Comparison of ENCODE assay signal across 8 cellular contexts in genomic region chrX:37846141-37846540, GRCh38. TPM values are rescaled to one million over a fixed set of nuclear protein-coding genes. Genes with fewer than 3 reads are reported as not detected.
DNase-seq lines count a peak whose midpoint lies in the region; TF ChIP-seq lines count a peak whose summit lies in the region.

No MANE protein-coding gene starts in this region.

- H3K9me3 Mint-ChIP-seq in Calu3 (ENCODE audit: low read depth, unreplicated experiment) (no peaks in the 10 kb centered on the region), neural crest cell (peaks cover 1% of the 10 kb centered on the region)

- H3K4me1 ChIP-seq in OCI-LY3 (ENCODE audit: low read length) = peaks cover 11% of the 10 kb centered on the region; the same call in 1 of the 2 replicates
- no peaks in the 10 kb centered on the region for H3K4me1 ChIP-seq in BE2C

- no peaks in the 10 kb centered on the region for H3K36me3 ChIP-seq in OCI-LY3 (replicated peaks; ENCODE audit: low read depth, low read length)
- no peaks in the 10 kb centered on the region for H3K36me3 ChIP-seq in BE2C
- H3K36me3 ChIP-seq in H7 (replicated peaks; ENCODE audit: control insufficient read depth, insufficient read depth, low read length) = no peaks in the 10 kb centered on the region

- H3K4me1 Mint-ChIP-seq in Calu3 (ENCODE audit: low read depth, unreplicated experiment) = no peaks in the 10 kb centered on the region
- peaks cover 7% of the 10 kb centered on the region for H3K4me1 Mint-ChIP-seq in neural crest cell

- peak overlapping the region; percentile 99; the same call in 1 of the 2 replicates for H3K4me3 ChIP-seq in OCI-LY3 (ENCODE audit: low read length)
- no peak overlapping the region for H3K4me3 ChIP-seq in BE2C (ENCODE audit: low read depth, low read length)
- H3K4me3 ChIP-seq in H7 (ENCODE audit: insufficient read depth, low read depth, low read length) = no peak overlapping the region

- no peak overlapping the region for H3K27ac Mint-ChIP-seq in Calu3 (ENCODE audit: unreplicated experiment)
- no peak overlapping the region for H3K27ac Mint-ChIP-seq in neural crest cell (ENCODE audit: unreplicated experiment)

- CTCF ChIA-PET in Calu3 (lab: Charles Lee) = no interaction called here

- peaks cover 13% of the 10 kb centered on the region for H3K36me3 Mint-ChIP-seq in Calu3 (ENCODE audit: insufficient read depth, unreplicated experiment)
- peaks cover 4% of the 10 kb centered on the region for H3K36me3 Mint-ChIP-seq in neural crest cell (ENCODE audit: low read depth)

- H3K4me3 Mint-ChIP-seq in Calu3 (ENCODE audit: low read depth, unreplicated experiment) (peak overlapping the region; percentile 70), neural crest cell (peak overlapping the region; percentile 81)

- H3K4me2 ChIP-seq in OCI-LY3 (ENCODE audit: low read length) = peak overlapping the region; percentile 96

- H2AFZ ChIP-seq in OCI-LY3 (ENCODE audit: low read depth, low read length) = no peak overlapping the region

- intact Hi-C loops in Calu3 (cut with micrococcal nuclease; ENCODE audit: unreplicated experiment) = loop anchor here (5.0 kb wide), 1 partner anchor 61 kb away; no protein-coding TSS in a partner anchor

- H4K20me1 ChIP-seq in OCI-LY3 (ENCODE audit: insufficient read depth, low read length) = no peaks in the 10 kb centered on the region

- no peaks in the 10 kb centered on the region for H3K79me2 ChIP-seq in OCI-LY3 (ENCODE audit: low read length)

- H3K9me3 ChIP-seq in OCI-LY3 (ENCODE audit: insufficient read depth, low read length) (no peaks in the 10 kb centered on the region), BE2C (no peaks in the 10 kb centered on the region)

- no peak overlapping the region for H3K27ac ChIP-seq in OCI-LY3 (ENCODE audit: low read length)

- DNase-seq in Calu3 (no peak), dermis blood vessel endothelial cell (peak; percentile 20), neural crest cell (ENCODE audit: low read depth, low spot score) (no peak), BE2C (no peak), COLO668 (lab: John Stamatoyannopoulos, UW; ENCODE audit: unreplicated experiment) (no peak), NCI-H2029 treated with DMSO at 0.1 percent for 48 hours (lab: John Stamatoyannopoulos, UW) (no peak), H7 (no peak)

- BruUV-seq in Calu3 (replicated peaks; lab: Mats Ljungman, UMichigan) = no TSS peak

- H3K27me3 Mint-ChIP-seq in Calu3 (ENCODE audit: unreplicated experiment) (no peaks in the 10 kb centered on the region), neural crest cell (ENCODE audit: low read depth) (no peaks in the 10 kb centered on the region)

- TF ChIP-seq CTCF in Calu3 (IDR thresholded peaks at IDR 0.05; ENCODE audit: unreplicated experiment) (no peak), OCI-LY3 (IDR thresholded peaks at IDR 0.05; ENCODE audit: low read depth, low read length) (no peak), neural crest cell (conservative IDR thresholded peaks at IDR 0.05) (no peak), BE2C (IDR thresholded peaks at IDR 0.05; ENCODE audit: low read depth, low read length) (no peak)

- no peaks in the 10 kb centered on the region for H3K27me3 ChIP-seq in OCI-LY3 (ENCODE audit: low read depth, low read length)
- no peaks in the 10 kb centered on the region for H3K27me3 ChIP-seq in BE2C
- H3K27me3 ChIP-seq in H7 (ENCODE audit: control insufficient read depth, insufficient read depth, low read length) = no peaks in the 10 kb centered on the region

- H3K9ac ChIP-seq in OCI-LY3 (ENCODE audit: low read length) = no peak overlapping the region

RNA-seq across cellular contexts. Expression of gene DYNLT3, which starts 1.2 kb away (rescaled TPM):
- total RNA-seq in Calu3 (2022) = 28.0 and 31.3 TPM in 2 replicates
- 31.0 and 34.0 TPM in 2 replicates for total RNA-seq in dermis blood vessel endothelial cell
- 6.4 and 7.7 TPM in 2 replicates for total RNA-seq in neural crest cell
- 13.6 TPM for polyA plus RNA-seq in BE2C (2012; ENCODE audit: insufficient read depth, insufficient read length, low read depth)
- 6.7 and 8.7 TPM in 2 replicates for total RNA-seq in H7 (2014; rRNA removed; shearing (Covaris generic))
